In the genomic region with DNA sequence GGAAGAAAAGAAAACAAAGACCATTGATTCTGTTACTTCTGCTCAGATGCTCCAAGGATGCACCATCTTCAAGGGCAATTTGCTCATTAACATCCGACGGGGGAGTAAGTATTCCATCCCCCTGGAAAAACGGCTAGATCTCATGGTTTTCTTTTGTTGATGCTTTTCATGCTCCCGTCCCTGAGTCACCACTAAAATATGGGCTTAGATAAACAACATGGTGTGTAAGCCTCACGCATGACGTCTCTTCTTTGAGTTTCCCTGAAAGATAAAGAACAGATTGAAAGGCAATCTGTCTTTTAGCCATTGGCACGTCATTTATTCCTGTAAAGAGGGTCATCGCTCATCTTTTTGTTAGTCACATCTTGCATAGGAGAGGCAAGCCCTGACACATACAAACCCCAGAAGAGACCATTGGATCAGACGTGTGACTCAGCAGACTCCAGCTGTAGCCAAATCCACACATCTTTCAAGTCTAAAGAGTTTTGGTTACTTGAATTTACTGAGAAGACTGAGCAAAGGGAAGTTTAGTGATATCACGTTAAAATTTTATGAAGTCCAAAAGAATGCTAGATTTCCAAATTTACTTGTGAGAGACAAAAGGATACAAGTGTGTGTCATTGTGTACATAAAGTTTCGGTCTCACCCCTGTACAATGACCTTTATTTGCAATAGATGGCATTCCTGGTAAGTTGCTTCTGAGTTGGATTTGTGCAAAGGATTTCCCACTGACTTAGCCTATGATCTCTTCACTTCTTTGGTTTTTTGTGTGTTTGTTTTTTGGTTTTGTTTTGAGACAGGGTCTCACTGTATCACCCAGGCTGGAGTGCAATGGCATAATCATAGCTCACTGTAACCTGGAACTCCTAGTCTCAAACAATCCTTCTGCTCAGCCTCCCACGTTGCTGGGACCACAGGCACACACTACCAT, we compare ENCODE assay signal across 10 cellular contexts.
DNase-seq lines count a peak whose midpoint lies in the region; ATAC-seq and TF ChIP-seq lines count a peak whose summit lies in the region.
"Had no signal": no experiment of that assay in that cellular context is flagged by ENCODE, and none has a peak within 500 bp of the region (broad histone marks: within the 10 kb centered on the region; RNA-seq: fewer than 3 reads in every experiment).

No MANE protein-coding gene starts in this region.

- peak overlapping the region in 2 of 4 donors; percentile 19 to 30 for H3K27ac ChIP-seq in upper lobe of left lung
- H3K27ac ChIP-seq: 22Rv1 had no signal

- H3K27me3 ChIP-seq in upper lobe of left lung = no peaks in the 10 kb centered on the region

- H3K36me3 ChIP-seq in upper lobe of left lung = peaks cover 0 to 13% (median 0%) of the 10 kb centered on the region in 4 donors

- peaks cover 8 to 29% (median 16%) of the 10 kb centered on the region in 4 donors for H3K4me1 ChIP-seq in upper lobe of left lung

- in situ Hi-C loops in astrocyte of the cerebellum (cut with HindIII; ENCODE audit: low sequenced_read_pairs) = no loop called here

- ATAC-seq in upper lobe of left lung (ENCODE audit: low FRiP score in 2 of 2) = peak; percentile 40 to 93

- DNase-seq in NCI-H2227 treated with DMSO at 0.1 percent for 48 hours (lab: John Stamatoyannopoulos, UW) (peak; percentile 10), NCI-H2227 (lab: John Stamatoyannopoulos, UW; ENCODE audit: unreplicated experiment) (no peak), astrocyte of the cerebellum (ENCODE audit: low read depth) (peak; percentile 98), islet precursor cell (peak; percentile 87), upper lobe of left lung (no peak), GDM1 (lab: John Stamatoyannopoulos, UW) (no peak), globus pallidus (ENCODE audit: low spot score) (no peak)
- DNase-seq in activated CD8-positive, alpha-beta memory T cell treated with anti-CD3 and anti-CD28 coated beads, Interleukin-2, amount 50 U/mL, for 48 hours = no peak
- DNase-seq: activated naive CD4-positive, alpha-beta T cell treated with anti-CD3 and anti-CD28 coated beads, Interleukin-2, amount 50 U/mL, for 16 hours had no signal

- no peak for TF ChIP-seq CTCF in astrocyte of the cerebellum (IDR thresholded peaks at IDR 0.05; ENCODE audit: low read depth, low read length, missing control alignments)
- TF ChIP-seq CTCF in upper lobe of left lung (IDR thresholded peaks at IDR 0.05) = no peak

- no peak for TF ChIP-seq POLR2A in upper lobe of left lung (IDR thresholded peaks at IDR 0.05)

- TF ChIP-seq EP300 in upper lobe of left lung (IDR thresholded peaks at IDR 0.05) = peak in 3 of 4 donors; percentile 44 to 82 (median 62)

- WGBS in upper lobe of left lung, 2 donors = 80 to 85% methylated on average over 12 of the region's 12 CpGs

- H3K4me3 ChIP-seq in astrocyte of the cerebellum (ENCODE audit: low read depth, low read length) (no peak overlapping the region), upper lobe of left lung (no peak overlapping the region)

- H3K9me3 ChIP-seq in upper lobe of left lung = no peaks in the 10 kb centered on the region

Comparison
In these comparisons a context has a peak if more than half of its experiments do, and no peak if none do; other contexts are left out.
1. DNase-seq: peak in NCI-H2227 treated with DMSO at 0.1 percent for 48 hours (single experiment), astrocyte of the cerebellum (single experiment) and islet precursor cell (single experiment); none in NCI-H2227 (single experiment), upper lobe of left lung (0 of 2), activated CD8-positive, alpha-beta memory T cell treated with anti-CD3 and anti-CD28 coated beads, Interleukin-2, amount 50 U/mL, for 48 hours (single experiment), GDM1 (single experiment) and globus pallidus (single experiment).